9 cellular contexts compared by ENCODE assay signal in genomic region chr10:103685880-103686669, GRCh38.
A peak's percentile ranks its signal among the peaks of the same experiment; 100 is the strongest.
DNase-seq lines count a peak whose midpoint lies in the region; ATAC-seq and TF ChIP-seq lines count a peak whose summit lies in the region.
"Had no signal": no experiment of that assay in that cellular context is flagged by ENCODE, and none has a peak within 500 bp of the region (broad histone marks: within the 10 kb centered on the region; RNA-seq: fewer than 3 reads in every experiment).

No MANE protein-coding gene starts in this region.

- H3K4me1 Mint-ChIP-seq in activated CD4-positive, alpha-beta T cell treated with anti-CD3 and anti-CD28 coated beads, Interleukin-2, amount 10 ng/mL, durations not matched to agents 24 days and 14 days: no peaks in the 10 kb centered on the region

- no peak for TF ChIP-seq POLR2A in lower leg skin (IDR thresholded peaks at IDR 0.05)

- H3K9ac ChIP-seq in colonic mucosa (ENCODE audit: low read depth in 2 of 2, low read length in 2 of 2): no peak overlapping the region
- H3K9ac ChIP-seq: BLaER1 had no signal

- H3K27ac ChIP-seq in colonic mucosa: peak overlapping the region; percentile 35
- H3K27ac ChIP-seq: BLaER1 had no signal

- H3K27me3 Mint-ChIP-seq in activated CD4-positive, alpha-beta T cell treated with anti-CD3 and anti-CD28 coated beads, Interleukin-2, amount 10 ng/mL, durations not matched to agents 24 days and 14 days: peaks cover 8% of the 10 kb centered on the region

- H3K9me3 Mint-ChIP-seq in activated CD4-positive, alpha-beta T cell treated with anti-CD3 and anti-CD28 coated beads, Interleukin-2, amount 10 ng/mL, durations not matched to agents 24 days and 14 days: no peaks in the 10 kb centered on the region

- no peaks in the 10 kb centered on the region for H3K36me3 Mint-ChIP-seq in activated CD4-positive, alpha-beta T cell treated with anti-CD3 and anti-CD28 coated beads, Interleukin-2, amount 10 ng/mL, durations not matched to agents 24 days and 14 days (ENCODE audit: low read depth)

- no peaks in the 10 kb centered on the region for H3K9me3 ChIP-seq in colonic mucosa
- H3K9me3 ChIP-seq: BLaER1 had no signal

- peak; percentile 25 for DNase-seq in DMS79 treated with DMSO at 0.1 percent for 48 hours (lab: John Stamatoyannopoulos, UW)
- DNase-seq in DMS79 (lab: John Stamatoyannopoulos, UW): no peak
- peak; percentile 63 for DNase-seq in NCI-H2227 (lab: John Stamatoyannopoulos, UW; ENCODE audit: unreplicated experiment)
- DNase-seq in activated CD4-positive, alpha-beta T cell treated with anti-CD3 and anti-CD28 coated beads, Interleukin-2, amount 10 ng/mL, durations not matched to agents 24 days and 14 days: peak; percentile 94
- DNase-seq in colonic mucosa: peak; percentile 88
- peak; percentile 81 to 98 for DNase-seq in lower leg skin (ENCODE audit: low spot score in 2 of 2)
- DNase-seq in stimulated activated CD4-positive, alpha-beta T cell treated with anti-CD3 and anti-CD28 coated beads, TNF-alpha, amount 100 ng/mL, for 48 hours (ENCODE audit: low read depth in 3 of 3): peak; percentile 48 to 72 (median 67)

- intact Hi-C loops in activated CD4-positive, alpha-beta T cell treated with anti-CD3 and anti-CD28 coated beads, Interleukin-2, amount 10 ng/mL, durations not matched to agents 24 days and 14 days (cut with micrococcal nuclease): loop anchor here (1.0 to 5.0 kb wide), 3 partner anchors 26 to 184 kb away; no protein-coding TSS in a partner anchor
- intact Hi-C loops in colonic mucosa (cut with DNase I): loop anchor here (2.0 kb wide), 1 partner anchor 81 kb away; no protein-coding TSS in a partner anchor
- intact Hi-C loops in lower leg skin (cut with DNase I; ENCODE audit: low total_unique reads): no loop called here

- H3K4me1 ChIP-seq in colonic mucosa: peaks cover 2% of the 10 kb centered on the region

- H3K4me3 Mint-ChIP-seq in activated CD4-positive, alpha-beta T cell treated with anti-CD3 and anti-CD28 coated beads, Interleukin-2, amount 10 ng/mL, durations not matched to agents 24 days and 14 days: no peak overlapping the region

- 21 to 26% methylated on average over 8 of the region's 8 CpGs for WGBS in lower leg skin, 2 donors

- no peak overlapping the region for H3K27ac Mint-ChIP-seq in activated CD4-positive, alpha-beta T cell treated with anti-CD3 and anti-CD28 coated beads, Interleukin-2, amount 10 ng/mL, durations not matched to agents 24 days and 14 days

- TF ChIP-seq CTCF in colonic mucosa (IDR thresholded peaks at IDR 0.05): peak; percentile 97
- peak in 1 of 3 donors; percentile 86 for TF ChIP-seq CTCF in lower leg skin (IDR thresholded peaks at IDR 0.05)

- H3K27me3 ChIP-seq in colonic mucosa: no peaks in the 10 kb centered on the region
- H3K27me3 ChIP-seq: BLaER1 had no signal

- ATAC-seq in HG02798 (IDR thresholded peaks at IDR 0.05; ENCODE audit: poor library complexity, unreplicated experiment): peak; percentile 64

- H3K4me3 ChIP-seq in colonic mucosa: no peak overlapping the region
- no peak overlapping the region for H3K4me3 ChIP-seq in lower leg skin (ENCODE audit: low read depth, poor library complexity, severe bottlenecking)
- H3K4me3 ChIP-seq: BLaER1 had no signal

- no peaks in the 10 kb centered on the region for H3K36me3 ChIP-seq in colonic mucosa
